In the genomic region with DNA sequence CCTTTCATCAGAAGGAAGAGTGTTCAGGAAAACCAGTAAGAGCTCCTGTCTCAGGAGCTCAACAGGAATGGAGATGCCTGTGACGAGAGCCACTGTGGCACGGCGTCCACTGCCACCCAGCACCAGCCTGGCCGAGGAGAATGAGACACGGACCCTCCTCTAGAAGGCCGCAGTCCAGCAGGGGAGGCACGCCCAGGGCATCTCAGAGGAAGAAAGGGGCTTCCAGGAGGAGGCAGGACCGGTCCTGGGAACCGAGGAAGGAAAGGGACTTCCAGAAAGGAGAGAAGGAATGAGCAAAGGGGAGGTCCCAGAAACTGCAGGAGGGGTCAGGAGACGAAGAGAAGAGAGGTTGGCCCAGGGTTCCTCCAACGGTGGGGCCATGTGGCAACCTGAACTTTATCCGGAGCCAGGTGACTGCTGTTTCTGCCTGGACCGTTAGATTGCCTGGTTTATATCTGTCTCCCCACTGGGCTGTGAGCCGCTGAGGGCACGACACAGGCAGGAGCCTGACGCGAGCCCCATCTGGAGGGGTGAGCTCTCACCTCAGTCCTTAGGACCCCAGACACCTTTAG, we compare ENCODE assay signal across 8 cellular contexts. TPM values are rescaled to one million over a fixed set of nuclear protein-coding genes. Genes with fewer than 3 reads are reported as not detected.
DNase-seq lines count a peak whose midpoint lies in the region; ATAC-seq and TF ChIP-seq lines count a peak whose summit lies in the region.

No MANE protein-coding gene starts in this region.

- TF ChIP-seq CTCF in epithelial cell of proximal tubule (conservative IDR thresholded peaks at IDR 0.05; ENCODE audit: low read depth, low read length): no peak

- H3K4me3 ChIP-seq in epithelial cell of proximal tubule (ENCODE audit: low read depth, low read length): peak overlapping the region; percentile 55

- DNase-seq in COLO829 (ENCODE audit: low spot score): peak; percentile 15
- no peak for DNase-seq in epithelial cell of proximal tubule (ENCODE audit: low read depth)
- DNase-seq in sciatic nerve (ENCODE audit: low spot score): no peak
- no peak for DNase-seq in GF-D8 (lab: John Stamatoyannopoulos, UW)
- no peak for DNase-seq in DMS 273 treated with DMSO at 0.1 percent for 48 hours (lab: John Stamatoyannopoulos, UW)
- no peak for DNase-seq in NCI-H526 treated with DMSO at 0.1 percent for 48 hours (lab: John Stamatoyannopoulos, UW)

- ATAC-seq in GM21825 (IDR thresholded peaks at IDR 0.05; ENCODE audit: unreplicated experiment) (peak; percentile 15), sciatic nerve (peak; percentile 63)

- intact Hi-C loops in sciatic nerve (cut with DNase I): loop anchor here (10.0 kb wide), 1 partner anchor 770 kb away; no protein-coding TSS in a partner anchor

TF ChIP-seq in PFSK-1, 5 proteins besides CTCF, POLR2A, EP300 and RAD21:
- TF ChIP-seq SIN3A (IDR thresholded peaks at IDR 0.05; ENCODE audit: borderline replicate concordance, insufficient read depth, low read length) (no peak), FOXP2 (optimal IDR thresholded peaks at IDR 0.05; ENCODE audit: borderline replicate concordance, extremely low read depth, extremely low read length, insufficient read depth) (peak; percentile 52)

RNA-seq across cellular contexts. Expression of a gene that starts 26.8 kb away (rescaled TPM):
- polyA plus RNA-seq in PFSK-1 (2012; ENCODE audit: insufficient read length, low read depth): 0.14 TPM
- total RNA-seq in epithelial cell of proximal tubule (2.3 and 4.4 TPM in 2 replicates), sciatic nerve (0.98 TPM)
